ENCODE assay signal across 18 cellular contexts in the genomic region with DNA sequence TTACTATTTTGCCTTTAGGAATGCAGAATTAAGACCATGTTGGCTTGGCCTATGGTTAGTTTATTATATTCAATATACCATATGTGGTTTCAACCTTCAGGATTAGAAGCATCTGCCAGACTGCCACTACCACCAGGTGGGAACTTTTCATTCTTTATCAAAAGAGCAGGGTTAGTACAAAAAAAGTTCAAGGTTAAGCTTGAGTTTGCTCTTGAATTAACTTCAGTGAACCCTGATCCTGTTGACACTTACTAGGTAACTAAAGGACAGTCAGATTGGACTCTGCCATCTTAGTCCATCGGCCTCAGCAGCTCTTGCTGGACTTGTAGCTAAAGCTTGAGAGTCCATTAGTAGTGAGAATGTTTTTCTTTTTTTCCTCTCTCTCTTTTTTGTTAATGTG. TPM values are rescaled to one million over a fixed set of nuclear protein-coding genes. Genes with fewer than 3 reads are reported as not detected.
DNase-seq lines count a peak whose midpoint lies in the region; ATAC-seq and TF ChIP-seq lines count a peak whose summit lies in the region.
"Had no signal": no experiment of that assay in that cellular context is flagged by ENCODE, and none has a peak within 500 bp of the region (broad histone marks: within the 10 kb centered on the region; RNA-seq: fewer than 3 reads in every experiment).

No MANE protein-coding gene starts in this region.

- no peaks in the 10 kb centered on the region for H3K36me3 ChIP-seq in Karpas-422 (ENCODE audit: insufficient read depth, low read length)
- no peaks in the 10 kb centered on the region for H3K36me3 ChIP-seq in hepatocyte (replicated peaks; ENCODE audit: insufficient read depth, low read depth)
- H3K36me3 ChIP-seq in thoracic aorta = no peaks in the 10 kb centered on the region

- no peaks in the 10 kb centered on the region for H3K9me3 Mint-ChIP-seq in nephron progenitor cell
- H3K9me3 Mint-ChIP-seq: IgD-negative memory B cell had no signal

- no peak overlapping the region for H3K4me3 ChIP-seq in Karpas-422 (ENCODE audit: low read length)
- no peak overlapping the region for H3K4me3 ChIP-seq in hepatocyte
- H3K4me3 ChIP-seq in thoracic aorta = no peak overlapping the region

- H3K27me3 Mint-ChIP-seq in nephron progenitor cell (ENCODE audit: low read depth, poor library complexity) = no peaks in the 10 kb centered on the region
- H3K27me3 Mint-ChIP-seq: IgD-negative memory B cell had no signal

- H3K27me3 ChIP-seq in Karpas-422 (ENCODE audit: low read length) (no peaks in the 10 kb centered on the region), hepatocyte (no peaks in the 10 kb centered on the region), thoracic aorta (replicated peaks; ENCODE audit: insufficient read depth) (no peaks in the 10 kb centered on the region)

- no peak overlapping the region for H3K4me2 ChIP-seq in Karpas-422 (ENCODE audit: low read depth, low read length, poor library complexity, severe bottlenecking)
- no peak overlapping the region for H3K4me2 ChIP-seq in hepatocyte

- H4K20me1 ChIP-seq in Karpas-422 (ENCODE audit: insufficient read depth, low read depth, low read length) (no peaks in the 10 kb centered on the region), hepatocyte (ENCODE audit: insufficient read depth, poor library complexity, severe bottlenecking) (peaks cover 26% of the 10 kb centered on the region)

- H3K4me3 Mint-ChIP-seq in nephron progenitor cell = no peak overlapping the region

- H3K9me3 ChIP-seq in Karpas-422 (ENCODE audit: low read length) (no peaks in the 10 kb centered on the region), hepatocyte (ENCODE audit: low read depth) (no peaks in the 10 kb centered on the region), thoracic aorta (no peaks in the 10 kb centered on the region)

- TF ChIP-seq CTCF in hepatocyte (IDR thresholded peaks at IDR 0.05; ENCODE audit: poor library complexity) (no peak), thoracic aorta (IDR thresholded peaks at IDR 0.05) (no peak), nephron progenitor cell (IDR thresholded peaks at IDR 0.05) (no peak)

- H3K27ac ChIP-seq in Karpas-422 (ENCODE audit: low read length) = peak overlapping the region; percentile 22
- H3K27ac ChIP-seq in hepatocyte = peak overlapping the region; percentile 21
- peak overlapping the region; percentile 30 to 90 for H3K27ac ChIP-seq in thoracic aorta
- H3K27ac ChIP-seq: 22Rv1, C4-2B had no signal

- H2AFZ ChIP-seq in Karpas-422 (ENCODE audit: low read length) (no peak overlapping the region), hepatocyte (no peak overlapping the region)

- ATAC-seq in thoracic aorta (ENCODE audit: insufficient number of reproducible peaks, low FRiP score, low read depth) = no peak
- ATAC-seq: HCT116, PC-3 had no signal

- peaks cover 98% of the 10 kb centered on the region for H3K79me2 ChIP-seq in Karpas-422 (ENCODE audit: low read length)
- H3K79me2 ChIP-seq in hepatocyte = peaks cover 94% of the 10 kb centered on the region

- peak; percentile 42 for DNase-seq in DMS 273 (lab: John Stamatoyannopoulos, UW; ENCODE audit: unreplicated experiment)
- no peak for DNase-seq in DMS 273 treated with DMSO at 0.1 percent for 48 hours (lab: John Stamatoyannopoulos, UW)
- no peak for DNase-seq in Karpas-422
- peak; percentile 50 for DNase-seq in hepatocyte (ENCODE audit: low spot score)
- DNase-seq in thoracic aorta (ENCODE audit: low spot score) = no peak
- DNase-seq in nephron progenitor cell = no peak
- no peak for DNase-seq in retina
- DNase-seq in C1 segment of cervical spinal cord (lab: John Stamatoyannopoulos, UW) = no peak
- DNase-seq: DMS53, NCI-H1048, NCI-H2107, NCI-H226, NCI-H69, PC-3 had no signal

- H3K9ac ChIP-seq in Karpas-422 (ENCODE audit: low read length) = no peak overlapping the region

- H3K27ac Mint-ChIP-seq in nephron progenitor cell = no peak overlapping the region
- H3K27ac Mint-ChIP-seq: IgD-negative memory B cell had no signal

- H3K4me1 Mint-ChIP-seq in nephron progenitor cell = peaks cover 27% of the 10 kb centered on the region

- H3K9me2 ChIP-seq in Karpas-422 (replicated peaks; ENCODE audit: insufficient read depth, low read length) = no peaks in the 10 kb centered on the region
- H3K9me2 ChIP-seq in hepatocyte (replicated peaks; ENCODE audit: insufficient read depth) = no peaks in the 10 kb centered on the region

- H3K4me1 ChIP-seq in Karpas-422 (ENCODE audit: low read length) = peaks cover 79% of the 10 kb centered on the region
- peaks cover 18% of the 10 kb centered on the region for H3K4me1 ChIP-seq in hepatocyte (ENCODE audit: insufficient read depth)
- H3K4me1 ChIP-seq in thoracic aorta (ENCODE audit: control insufficient read depth in 1 of 2, low read depth in 2 of 2) = peaks cover 69 to 91% of the 10 kb centered on the region in 2 donors

- peaks cover 17% of the 10 kb centered on the region for H3K36me3 Mint-ChIP-seq in nephron progenitor cell (ENCODE audit: low read depth)

- 67% methylated on average over 1 of the region's 1 CpG for WGBS in hepatocyte (ENCODE audit: low lambda C conversion rate, missing lambda C conversion rate)

RNA-seq across cellular contexts. Expression of gene CLIC4, which starts 22.1 kb away (rescaled TPM):
- 49.1 and 87.4 TPM in 2 replicates for total RNA-seq in Karpas-422 (2014; rRNA removed; shearing (Covaris generic); ENCODE audit: low replicate concordance)
- total RNA-seq in hepatocyte (233 and 259 TPM in 2 replicates), thoracic aorta (100 to 1,000 TPM; 740 to 777 TPM)
- polyA plus RNA-seq in hepatocyte = 119 and 146 TPM in 2 replicates

Comparison
In these comparisons a context has a peak if more than half of its experiments do, and no peak if none do; other contexts are left out.
1. DNase-seq: peak in DMS 273 (single experiment) and hepatocyte (single experiment); none in DMS 273 treated with DMSO at 0.1 percent for 48 hours (single experiment), Karpas-422 (single experiment), thoracic aorta (single experiment), nephron progenitor cell (single experiment), retina (single experiment) and C1 segment of cervical spinal cord (0 of 14).
2. Peak in every context shown above with its lines, with median percentiles within 50 percentile points of each other: H3K27ac ChIP-seq.